In genomic region chr2:122519366-122519765, GRCh38 we compare ENCODE assay signal across 9 cellular contexts.
DNase-seq lines count a peak whose midpoint lies in the region; ATAC-seq and TF ChIP-seq lines count a peak whose summit lies in the region.
"Had no signal": no experiment of that assay in that cellular context is flagged by ENCODE, and none has a peak within 500 bp of the region (broad histone marks: within the 10 kb centered on the region; RNA-seq: fewer than 3 reads in every experiment).

No MANE protein-coding gene starts in this region.

- ATAC-seq in WTC11, result 0 out of 2 replicates have a peak, but pooled peaks have one; percentile 5
- no peak for ATAC-seq in HG03457 (IDR thresholded peaks at IDR 0.05; ENCODE audit: unreplicated experiment)
- ATAC-seq: K562 had no signal

- DNase-seq in Daoy (ENCODE audit: low read depth), result peak; percentile 10
- peak; percentile 10 for DNase-seq in HuH-7 (ENCODE audit: low spot score)
- DNase-seq in WTC11 (ENCODE audit: low spot score), result no peak
- DNase-seq in nephron progenitor cell, result no peak
- DNase-seq in posterior vena cava (ENCODE audit: low spot score), result no peak
- no peak for DNase-seq in activated effector memory CD4-positive, alpha-beta T cell treated with Interleukin-2 at 50 U/mL for 16 hours
- DNase-seq: adrenal gland had no signal

- H3K4me3 Mint-ChIP-seq in WTC11 (no peak overlapping the region), nephron progenitor cell (no peak overlapping the region)

- peak; percentile 39 for TF ChIP-seq CTCF in WTC11 (IDR thresholded peaks at IDR 0.05)
- peak; percentile 10 for TF ChIP-seq CTCF in nephron progenitor cell (IDR thresholded peaks at IDR 0.05)

- H3K9me3 Mint-ChIP-seq in WTC11 (peaks cover 8% of the 10 kb centered on the region), nephron progenitor cell (no peaks in the 10 kb centered on the region)

- H3K4me1 Mint-ChIP-seq in WTC11 (peaks cover 62% of the 10 kb centered on the region), nephron progenitor cell (peaks cover 34% of the 10 kb centered on the region)

- H3K27ac Mint-ChIP-seq in WTC11 (peak overlapping the region; percentile 11; the same call in 1 of the 2 replicates), nephron progenitor cell (no peak overlapping the region)

- intact Hi-C loops in posterior vena cava (cut with DNase I), result no loop called here

- H3K27me3 Mint-ChIP-seq in WTC11 (ENCODE audit: low read depth), result peaks cover 2% of the 10 kb centered on the region; the same call in 1 of the 2 replicates
- H3K27me3 Mint-ChIP-seq in nephron progenitor cell (ENCODE audit: low read depth, poor library complexity), result no peaks in the 10 kb centered on the region

- CTCF ChIA-PET in WTC11 (lab: Charles Lee), result interaction anchor here (0.8 to 4.7 kb wide), 2 partner anchors 10 to 12 kb away, joined by 3 to 33 read pairs; no protein-coding TSS in a partner anchor

- POLR2A ChIA-PET in WTC11 (lab: Charles Lee), result no interaction called here

- peaks cover 7% of the 10 kb centered on the region for H3K36me3 Mint-ChIP-seq in WTC11
- no peaks in the 10 kb centered on the region for H3K36me3 Mint-ChIP-seq in nephron progenitor cell (ENCODE audit: low read depth)

TF ChIP-seq in WTC11, 78 proteins besides CTCF, POLR2A, EP300 and RAD21:
- no peak for TF ChIP-seq CBFB (CRISPR knock-in tag; IDR thresholded peaks at IDR 0.05; ENCODE audit: low read depth)
- TF ChIP-seq, protein P1, sequence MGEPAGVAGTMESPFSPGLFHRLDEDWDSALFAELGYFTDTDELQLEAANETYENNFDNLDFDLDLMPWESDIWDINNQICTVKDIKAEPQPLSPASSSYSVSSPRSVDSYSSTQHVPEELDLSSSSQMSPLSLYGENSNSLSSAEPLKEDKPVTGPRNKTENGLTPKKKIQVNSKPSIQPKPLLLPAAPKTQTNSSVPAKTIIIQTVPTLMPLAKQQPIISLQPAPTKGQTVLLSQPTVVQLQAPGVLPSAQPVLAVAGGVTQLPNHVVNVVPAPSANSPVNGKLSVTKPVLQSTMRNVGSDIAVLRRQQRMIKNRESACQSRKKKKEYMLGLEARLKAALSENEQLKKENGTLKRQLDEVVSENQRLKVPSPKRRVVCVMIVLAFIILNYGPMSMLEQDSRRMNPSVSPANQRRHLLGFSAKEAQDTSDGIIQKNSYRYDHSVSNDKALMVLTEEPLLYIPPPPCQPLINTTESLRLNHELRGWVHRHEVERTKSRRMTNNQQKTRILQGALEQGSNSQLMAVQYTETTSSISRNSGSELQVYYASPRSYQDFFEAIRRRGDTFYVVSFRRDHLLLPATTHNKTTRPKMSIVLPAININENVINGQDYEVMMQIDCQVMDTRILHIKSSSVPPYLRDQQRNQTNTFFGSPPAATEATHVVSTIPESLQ (CRISPR knock-in tag; IDR thresholded peaks at IDR 0.05), result no peak
- TF ChIP-seq, protein P2, sequence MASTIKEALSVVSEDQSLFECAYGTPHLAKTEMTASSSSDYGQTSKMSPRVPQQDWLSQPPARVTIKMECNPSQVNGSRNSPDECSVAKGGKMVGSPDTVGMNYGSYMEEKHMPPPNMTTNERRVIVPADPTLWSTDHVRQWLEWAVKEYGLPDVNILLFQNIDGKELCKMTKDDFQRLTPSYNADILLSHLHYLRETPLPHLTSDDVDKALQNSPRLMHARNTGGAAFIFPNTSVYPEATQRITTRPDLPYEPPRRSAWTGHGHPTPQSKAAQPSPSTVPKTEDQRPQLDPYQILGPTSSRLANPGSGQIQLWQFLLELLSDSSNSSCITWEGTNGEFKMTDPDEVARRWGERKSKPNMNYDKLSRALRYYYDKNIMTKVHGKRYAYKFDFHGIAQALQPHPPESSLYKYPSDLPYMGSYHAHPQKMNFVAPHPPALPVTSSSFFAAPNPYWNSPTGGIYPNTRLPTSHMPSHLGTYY (CRISPR knock-in tag; IDR thresholded peaks at IDR 0.05), result no peak

Comparison
In these comparisons a context has a peak if more than half of its experiments do, and no peak if none do; other contexts are left out.
1. DNase-seq: peak in Daoy (single experiment) and HuH-7 (single experiment); none in WTC11 (single experiment), nephron progenitor cell (single experiment), posterior vena cava (single experiment) and activated effector memory CD4-positive, alpha-beta T cell treated with Interleukin-2 at 50 U/mL for 16 hours (single experiment).